ENCODE assay signal across 1 cellular context in the genomic region with DNA sequence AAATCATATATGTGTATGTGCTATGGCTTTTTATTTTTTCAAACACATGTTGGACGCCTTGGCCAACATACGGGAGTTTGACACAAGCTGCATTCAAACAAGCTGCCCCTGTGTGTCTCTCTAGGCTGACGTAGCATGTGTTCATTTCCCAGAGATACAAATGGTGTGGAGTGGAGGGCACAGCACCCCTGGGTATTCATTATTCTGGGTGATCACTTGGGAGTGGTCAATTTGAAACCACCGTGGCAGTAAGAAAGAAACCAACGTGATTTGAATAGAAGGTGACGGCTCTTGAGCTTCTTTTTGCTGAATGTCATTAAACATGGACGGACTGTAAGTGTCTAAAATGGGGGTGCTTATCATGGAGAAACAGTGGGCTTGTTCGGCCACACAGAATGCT.
TF ChIP-seq lines count a peak whose summit lies in the region.

No MANE protein-coding gene starts in this region.

TF ChIP-seq in WTC11, 78 proteins besides CTCF, POLR2A, EP300 and RAD21 (continued from another document):
- TF ChIP-seq ZNF425 (CRISPR knock-in tag; conservative IDR thresholded peaks at IDR 0.05) (no peak), E2F1 (CRISPR knock-in tag; IDR thresholded peaks at IDR 0.05) (no peak), MXD4 (CRISPR knock-in tag; IDR thresholded peaks at IDR 0.05; ENCODE audit: borderline replicate concordance) (no peak), FOXJ3 (CRISPR knock-in tag; IDR thresholded peaks at IDR 0.05; ENCODE audit: borderline replicate concordance) (no peak), ZNF138 (CRISPR knock-in tag; conservative IDR thresholded peaks at IDR 0.05) (no peak), ZNF423 (CRISPR knock-in tag; IDR thresholded peaks at IDR 0.05) (no peak), ZBTB21 (CRISPR knock-in tag; IDR thresholded peaks at IDR 0.05; ENCODE audit: borderline replicate concordance) (no peak)
- TF ChIP-seq, protein P1, sequence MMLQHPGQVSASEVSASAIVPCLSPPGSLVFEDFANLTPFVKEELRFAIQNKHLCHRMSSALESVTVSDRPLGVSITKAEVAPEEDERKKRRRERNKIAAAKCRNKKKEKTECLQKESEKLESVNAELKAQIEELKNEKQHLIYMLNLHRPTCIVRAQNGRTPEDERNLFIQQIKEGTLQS (CRISPR knock-in tag; conservative IDR thresholded peaks at IDR 0.05): no peak
